ENCODE assay signal across 8 cellular contexts in the genomic region with DNA sequence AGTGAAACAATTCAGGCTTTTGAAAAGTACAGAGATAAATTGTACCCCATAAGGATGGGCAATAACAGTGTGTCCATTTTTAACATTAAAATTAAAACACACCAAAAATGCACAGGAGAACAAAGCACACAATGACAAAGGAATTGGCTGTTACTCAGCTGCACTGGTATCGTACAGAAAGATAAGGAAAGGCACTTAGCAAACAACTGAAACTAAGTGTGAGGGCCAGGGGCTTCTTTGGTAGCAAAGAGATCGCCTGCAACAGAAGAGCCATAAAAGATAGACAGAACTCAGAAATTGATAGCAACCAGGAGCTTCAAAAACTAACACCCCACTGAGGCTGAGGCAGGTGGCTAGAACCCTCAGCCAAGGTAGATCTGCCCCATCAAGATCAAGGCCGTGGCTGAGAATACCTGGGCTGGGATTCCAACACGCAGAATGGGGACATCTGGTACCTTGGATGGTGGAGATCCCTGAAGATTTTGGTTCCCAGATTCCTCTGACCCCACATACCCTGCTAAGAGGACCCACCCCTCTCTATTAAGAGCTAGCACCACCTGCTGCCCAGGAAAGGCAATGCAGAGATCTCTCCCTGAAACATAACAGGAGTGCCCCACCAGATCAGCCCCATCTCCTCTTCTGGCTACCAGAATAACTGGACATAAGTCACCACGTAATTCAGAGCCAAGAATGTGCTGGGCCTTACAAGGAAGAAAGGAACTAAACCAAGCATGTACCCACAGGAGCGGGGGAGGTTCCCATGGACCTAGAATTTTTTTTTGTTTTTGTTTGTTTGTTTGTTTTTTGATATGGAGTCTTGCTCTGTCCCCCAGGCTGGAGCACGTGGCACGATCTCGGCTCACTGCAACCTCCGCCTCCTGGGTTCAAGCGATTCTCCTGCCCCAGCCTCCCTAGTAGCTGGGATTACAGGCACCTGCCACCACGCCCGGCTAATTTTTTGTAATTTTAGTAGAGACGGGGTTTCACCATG. TPM values are rescaled to one million over a fixed set of nuclear protein-coding genes. Genes with fewer than 3 reads are reported as not detected.
DNase-seq lines count a peak whose midpoint lies in the region; ATAC-seq, FAIRE-seq and TF ChIP-seq lines count a peak whose summit lies in the region.

No MANE protein-coding gene starts in this region.

- no peak overlapping the region for H3K18ac ChIP-seq in IMR-90 (ENCODE audit: low read depth, low read length)

- H3K56ac ChIP-seq in IMR-90 (ENCODE audit: extremely low read depth, insufficient read depth, low read length): no peak overlapping the region

- H3K79me2 ChIP-seq in HepG2 (ENCODE audit: insufficient read depth, low read length): no peaks in the 10 kb centered on the region

- H4K8ac ChIP-seq in IMR-90 (ENCODE audit: low read depth in 2 of 2, low read length in 2 of 2): peak overlapping the region in 1 of 2 experiments; percentile 65; a peak in 1 of 4 replicates

- peaks cover 19% of the 10 kb centered on the region for H3K9me1 ChIP-seq in IMR-90 (ENCODE audit: insufficient read depth, low read length)

- TF ChIP-seq CTCF in D721Med (IDR thresholded peaks at IDR 0.05; ENCODE audit: insufficient read depth, missing control alignments) (peak; percentile 84), IMR-90 (conservative IDR thresholded peaks at IDR 0.05; ENCODE audit: low read depth, low read length) (peak; percentile 73), astrocyte of the cerebellum (IDR thresholded peaks at IDR 0.05; ENCODE audit: low read depth, low read length, missing control alignments) (peak; percentile 88), HepG2 (CRISPR knock-in tag; IDR thresholded peaks at IDR 0.05) (peak; percentile 80), thoracic aorta (IDR thresholded peaks at IDR 0.05) (peak; percentile 47)

- H3K27ac ChIP-seq in IMR-90 (ENCODE audit: insufficient read depth, low read length) (no peak overlapping the region), HepG2 (ENCODE audit: extremely low read length, insufficient read depth, low read length) (no peak overlapping the region), thoracic aorta (peak overlapping the region; percentile 98 to 99)

- BruUV-seq in IMR-90 (replicated peaks; lab: Mats Ljungman, UMichigan) (no TSS peak), HepG2 (replicated peaks; lab: Mats Ljungman, UMichigan) (no TSS peak)

- H3K36me3 ChIP-seq in IMR-90 (ENCODE audit: control insufficient read depth, insufficient read depth, low read length) (no peaks in the 10 kb centered on the region), HepG2 (replicated peaks in 1 of 2; ENCODE audit: control insufficient read depth in 1 of 2, insufficient read depth in 2 of 2, low read length in 2 of 2) (no peaks in the 10 kb centered on the region), thoracic aorta (no peaks in the 10 kb centered on the region)

- dilution Hi-C loops in IMR-90 (cut with HindIII; ENCODE audit: low sequenced_read_pairs, unreplicated experiment): no loop called here

- POLR2A ChIA-PET in IMR-90 (lab: Charles Lee; ENCODE audit: unreplicated experiment): interaction anchor here (0.6 kb wide), 1 partner anchor 122 kb away, joined by 3 read pairs; no protein-coding TSS in a partner anchor
- POLR2A ChIA-PET in HepG2 (lab: Yijun Ruan, JAX): interaction anchor here (1.1 kb wide), 1 partner anchor 278 kb away, joined by 4 read pairs; a partner anchor contains a TSS

- TF ChIP-seq EP300 in HepG2 (IDR thresholded peaks at IDR 0.05; ENCODE audit: low read depth in 2 of 2, low read length in 2 of 2): no peak
- TF ChIP-seq EP300 in HepG2 (CRISPR knock-in tag; IDR thresholded peaks at IDR 0.05; ENCODE audit: borderline replicate concordance): no peak

- peak overlapping the region; percentile 74; the same call in 2 of the 3 replicates for H2BK15ac ChIP-seq in IMR-90 (ENCODE audit: low read depth, low read length)

- in situ Hi-C loops in IMR-90 (cut with MboI; ENCODE audit: low sequenced_read_pairs): loop anchor here (5.0 kb wide), 2 partner anchors 94 to 204 kb away; no protein-coding TSS in a partner anchor
- in situ Hi-C loops in SK-MEL-5 (cut with HindIII; ENCODE audit: low pct_unique_long_range_greater_than_20kb, low sequenced_read_pairs): no loop called here
- in situ Hi-C loops in astrocyte of the cerebellum (cut with HindIII; ENCODE audit: low sequenced_read_pairs): no loop called here
- in situ Hi-C loops in HepG2 (cut with HindIII; ENCODE audit: extremely low pct_ligation_motif_present, low pct_unique_long_range_greater_than_20kb): loop anchor here (5.0 kb wide), 1 partner anchor 94 kb away; no protein-coding TSS in a partner anchor

- no peak overlapping the region for H2BK5ac ChIP-seq in IMR-90 (ENCODE audit: low read depth, low read length, poor library complexity, severe bottlenecking)

- H3K14ac ChIP-seq in IMR-90 (replicated peaks; ENCODE audit: low read depth, low read length): no peak overlapping the region

- no peak overlapping the region for H4K5ac ChIP-seq in IMR-90 (ENCODE audit: low read depth, low read length)

- H4K20me1 ChIP-seq in IMR-90 (ENCODE audit: insufficient read depth, low read length): no peaks in the 10 kb centered on the region
- no peaks in the 10 kb centered on the region for H4K20me1 ChIP-seq in HepG2 (ENCODE audit: insufficient read depth, low read length)

- intact Hi-C loops in IMR-90 (cut with micrococcal nuclease) (no loop called here), HepG2 (cut with micrococcal nuclease; ENCODE audit: unreplicated experiment) (loop anchor here (10.0 kb wide), 1 partner anchor 201 kb away; no protein-coding TSS in a partner anchor)

- H3K9me3 ChIP-seq in IMR-90 (ENCODE audit: control insufficient read depth, insufficient read depth, low read length) (no peaks in the 10 kb centered on the region), HepG2 (ENCODE audit: low read length) (no peaks in the 10 kb centered on the region), thoracic aorta (no peaks in the 10 kb centered on the region)

- H2AFZ ChIP-seq in IMR-90 (replicated peaks; ENCODE audit: low read length, poor library complexity): peak overlapping the region; percentile 37
- no peak overlapping the region for H2AFZ ChIP-seq in HepG2 (ENCODE audit: low read length)

- CTCF ChIA-PET in IMR-90 (lab: Yijun Ruan, JAX): interaction anchor here (0.6 to 1.2 kb wide), 8 partner anchors 10 to 93 kb away, joined by 3 to 8 read pairs (median 3); no protein-coding TSS in a partner anchor
- CTCF ChIA-PET in HepG2 (lab: Yijun Ruan, JAX; ENCODE audit: low intra/inter-chr PET ratio, low total read pairs): no interaction called here

- DNase-seq in D721Med (ENCODE audit: insufficient read length, low spot score) (peak; percentile 85), IMR-90 (peak; percentile 55), SK-MEL-5 (ENCODE audit: low read depth, low spot score) (peak; percentile 81), astrocyte of the cerebellum (ENCODE audit: low read depth) (no peak), HepG2 (ENCODE audit: low spot score) (peak; percentile 39), thoracic aorta (ENCODE audit: low spot score) (no peak)

- H2BK20ac ChIP-seq in IMR-90 (ENCODE audit: low read depth, low read length): peak overlapping the region; percentile 27; the same call in 1 of the 2 replicates

- H3K4me3 ChIP-seq in IMR-90 (ENCODE audit: insufficient read depth, low read depth, low read length) (no peak overlapping the region), astrocyte of the cerebellum (ENCODE audit: low read depth, low read length) (no peak overlapping the region), HepG2 (replicated peaks in 1 of 3; ENCODE audit: insufficient read depth in 1 of 3, low read depth in 2 of 3, low read length in 3 of 3) (no peak overlapping the region), thoracic aorta (no peak overlapping the region)

- no peak for FAIRE-seq in D721Med (lab: Jason Lieb, UNC)
- no peak for FAIRE-seq in HepG2 (lab: Jason Lieb, UNC)

- no peak overlapping the region for H3K4me2 ChIP-seq in IMR-90 (ENCODE audit: low read depth, low read length)
- no peak overlapping the region for H3K4me2 ChIP-seq in HepG2 (ENCODE audit: low read depth, low read length)

- H3K4me1 ChIP-seq in IMR-90 (ENCODE audit: control insufficient read depth, insufficient read depth, low read length): peaks cover 26% of the 10 kb centered on the region
- peaks cover 43% of the 10 kb centered on the region for H3K4me1 ChIP-seq in HepG2 (ENCODE audit: insufficient read depth, low read length)
- H3K4me1 ChIP-seq in thoracic aorta (ENCODE audit: control insufficient read depth in 1 of 2, low read depth in 2 of 2): peaks cover 28 to 54% of the 10 kb centered on the region in 2 donors

- no CpG with 5 or more reads among the region's 14 CpGs for WGBS in IMR-90 (ENCODE audit: extremely low coverage in 2 of 2, insufficient read length in 1 of 2), 2 experiments
- 45% methylated on average over 12 of the region's 14 CpGs for WGBS in HepG2 (ENCODE audit: low lambda C conversion rate)

- H2AK5ac ChIP-seq in IMR-90 (ENCODE audit: low read depth, low read length): peak overlapping the region; percentile 62; the same call in 1 of the 2 replicates

- H2BK120ac ChIP-seq in IMR-90 (ENCODE audit: low read depth, low read length): peak overlapping the region; percentile 23; the same call in 1 of the 2 replicates

- H3K9ac ChIP-seq in IMR-90 (ENCODE audit: low read depth, low read length) (no peak overlapping the region; the same call in 1 of the 2 replicates), HepG2 (ENCODE audit: insufficient read depth, low read depth, low read length) (no peak overlapping the region)

- H3K79me1 ChIP-seq in IMR-90 (ENCODE audit: low read depth in 1 of 2, low read length in 2 of 2): peaks cover 0 to 21% of the 10 kb centered on the region in 2 experiments; a peak in 3 of 4 replicates

- H4K91ac ChIP-seq in IMR-90 (ENCODE audit: insufficient read depth, low read depth, low read length): 0 out of 2 replicates have a peak overlapping the region, but pooled peaks have one; percentile 18

- peak overlapping the region; percentile 65; the same call in 1 of the 2 replicates for H3K4ac ChIP-seq in IMR-90 (ENCODE audit: low read depth, low read length)

- no peak for ATAC-seq in IMR-90 (ENCODE audit: low read depth)
- ATAC-seq in HepG2: peak; percentile 19; the same call in 1 of the 3 replicates
- no peak for ATAC-seq in thoracic aorta (ENCODE audit: insufficient number of reproducible peaks, low FRiP score, low read depth)
- no peak for ATAC-seq in HG02571 (IDR thresholded peaks at IDR 0.05; ENCODE audit: unreplicated experiment)
- ATAC-seq in HG02642 (IDR thresholded peaks at IDR 0.05; ENCODE audit: poor library complexity, unreplicated experiment): no peak

- peak overlapping the region; percentile 75 for H2AK9ac ChIP-seq in IMR-90 (replicated peaks; ENCODE audit: low read depth, low read length, poor library complexity)

- TF ChIP-seq RAD21 in IMR-90 (IDR thresholded peaks at IDR 0.05; ENCODE audit: low read length) (peak; percentile 74), HepG2 (CRISPR knock-in tag; IDR thresholded peaks at IDR 0.05) (peak; percentile 26; the same call in 1 of the 2 replicates)

- TF ChIP-seq POLR2A in IMR-90 (IDR thresholded peaks at IDR 0.05; ENCODE audit: low read depth, low read length) (no peak), HepG2 (IDR thresholded peaks at IDR 0.05; ENCODE audit: insufficient read depth in 1 of 2, low read depth in 2 of 2, low read length in 2 of 2) (no peak)

- H3K23ac ChIP-seq in IMR-90 (ENCODE audit: low read depth, low read length): no peak overlapping the region

- no peaks in the 10 kb centered on the region for H3K27me3 ChIP-seq in IMR-90 (ENCODE audit: control insufficient read depth, insufficient read depth, low read length)
- H3K27me3 ChIP-seq in HepG2 (ENCODE audit: control insufficient read depth in 1 of 2, insufficient read depth in 2 of 2, low read length in 2 of 2): peaks cover 1 to 16% of the 10 kb centered on the region in 2 experiments; a peak in 3 of 5 replicates
- no peaks in the 10 kb centered on the region for H3K27me3 ChIP-seq in thoracic aorta (replicated peaks; ENCODE audit: insufficient read depth)

RNA-seq across cellular contexts. Expression of gene PLEKHO1, which starts 16.2 kb away (rescaled TPM):
- total RNA-seq in IMR-90 (2012; rRNA removed) (51.4 and 53.3 TPM in 2 replicates), HepG2 (2016; rRNA removed; fragmentation: Illumina TruSeq; extraction: Trizol) (9.0 and 10.1 TPM in 2 replicates), thoracic aorta (100 to 1,000 TPM; 106 to 125 TPM)
- polyA plus RNA-seq in IMR-90 (2012; rRNA removed) (50.4 and 56.0 TPM in 2 replicates), HepG2 (2011; rRNA removed) (9.8 and 14.0 TPM in 2 replicates)
- 53.4 and 59.2 TPM in 2 replicates for polyA plus RNA-seq in IMR-90 (2012; cell fraction: cytosol; rRNA removed)
- polyA plus RNA-seq in IMR-90 (2012; cell fraction: nucleus; rRNA removed; ENCODE audit: low replicate concordance): 71.0 and 87.7 TPM in 2 replicates
- 22.9 and 23.2 TPM in 2 replicates for total RNA-seq in SK-MEL-5 (2014; rRNA removed; shearing (Covaris generic))
- 14.6 and 15.1 TPM in 2 replicates for polyA plus RNA-seq in SK-MEL-5 (2015; cell fraction: cytosol; rRNA removed)
- polyA plus RNA-seq in SK-MEL-5 (2015; cell fraction: nucleus; rRNA removed): 23.2 and 29.8 TPM in 2 replicates
- total RNA-seq in HepG2 (2016; cell fraction: cytosol; rRNA removed; fragmentation: Illumina TruSeq; extraction: Trizol; ENCODE audit: low read depth): 11.3 and 11.7 TPM in 2 replicates
- 8.0 and 10.1 TPM in 2 replicates for total RNA-seq in HepG2 (2016; cell fraction: insoluble cytoplasmic fraction; rRNA removed; fragmentation: Illumina TruSeq; extraction: Trizol)
- total RNA-seq in HepG2 (2016; cell fraction: membrane; rRNA removed; fragmentation: Illumina TruSeq; extraction: Trizol): 16.5 and 22.8 TPM in 2 replicates
- 6.0 and 7.8 TPM in 2 replicates for total RNA-seq in HepG2 (2016; cell fraction: nucleus; rRNA removed; fragmentation: Illumina TruSeq; extraction: Trizol)
- 7.3 and 7.8 TPM in 2 replicates for polyA plus RNA-seq in HepG2 (2011; cell fraction: cytosol; rRNA removed)
- 14.5 and 15.1 TPM in 2 replicates for polyA plus RNA-seq in HepG2 (2011; cell fraction: nucleus; rRNA removed)
- 5.0 and 7.1 TPM in 2 replicates for polyA plus RNA-seq in HepG2 (2012)
- 14.3 and 15.3 TPM in 2 replicates for polyA plus RNA-seq in HepG2 (2016; cell fraction: cytosol; fragmentation: Illumina TruSeq; extraction: Trizol; ENCODE audit: low read depth)
- 9.3 and 10.6 TPM in 2 replicates for polyA plus RNA-seq in HepG2 (2016; cell fraction: insoluble cytoplasmic fraction; fragmentation: Illumina TruSeq; extraction: Trizol; ENCODE audit: low read depth)
- polyA plus RNA-seq in HepG2 (2016; cell fraction: membrane; fragmentation: Illumina TruSeq; extraction: Trizol; ENCODE audit: low read depth): 17.5 and 25.2 TPM in 2 replicates
- 13.1 and 14.2 TPM in 2 replicates for polyA plus RNA-seq in HepG2 (2016; cell fraction: nucleus; fragmentation: Illumina TruSeq; extraction: Trizol; ENCODE audit: insufficient read depth, low read depth)
- 1.4 and 7.6 TPM in 2 replicates for polyA minus RNA-seq in HepG2 (2011; rRNA and poly(A)+ RNA removed; ENCODE audit: low replicate concordance)
- 3.5 and 4.0 TPM in 2 replicates for polyA minus RNA-seq in HepG2 (2011; cell fraction: cytosol; rRNA and poly(A)+ RNA removed)
- polyA minus RNA-seq in HepG2 (2011; cell fraction: nucleus; rRNA and poly(A)+ RNA removed): 4.4 and 5.0 TPM in 2 replicates

Comparison
In these comparisons a context has a peak if more than half of its experiments do, and no peak if none do; other contexts are left out.
1. DNase-seq: peak in D721Med (single experiment), IMR-90 (single experiment), SK-MEL-5 (single experiment) and HepG2 (single experiment); none in astrocyte of the cerebellum (single experiment) and thoracic aorta (single experiment).
2. H3K27ac ChIP-seq: peak in thoracic aorta (2 of 2); none in IMR-90 (single experiment) and HepG2 (single experiment).
3. in situ Hi-C loops: an anchor here in IMR-90 (5.0 kb wide) and HepG2 (5.0 kb wide); none called in SK-MEL-5 and astrocyte of the cerebellum.
4. Peak in every context shown above with its lines, with median percentiles within 50 percentile points of each other: CTCF ChIP-seq.